In genomic region chr2:219835493-219835892, GRCh38 we compare ENCODE assay signal across 5 cellular contexts.
"Had no signal": no experiment of that assay in that cellular context is flagged by ENCODE, and none has a peak within 500 bp of the region (broad histone marks: within the 10 kb centered on the region; RNA-seq: fewer than 3 reads in every experiment).

No MANE protein-coding gene starts in this region.

- DNase-seq: IMR-90 had no signal

- H3K4me1 Mint-ChIP-seq: IgD-negative memory B cell had no signal

- ATAC-seq: HepG2, K562 had no signal

- H3K27ac Mint-ChIP-seq: IgD-negative memory B cell had no signal

- H3K4me3 ChIP-seq: K562 had no signal

- H3K36me3 Mint-ChIP-seq: IgD-negative memory B cell had no signal

- H3K9me3 Mint-ChIP-seq: IgD-negative memory B cell had no signal

- H3K27ac ChIP-seq: HL-60 had no signal

- H3K4me3 Mint-ChIP-seq: IgD-negative memory B cell had no signal
